32 cellular contexts compared by ENCODE assay signal in the genomic region with DNA sequence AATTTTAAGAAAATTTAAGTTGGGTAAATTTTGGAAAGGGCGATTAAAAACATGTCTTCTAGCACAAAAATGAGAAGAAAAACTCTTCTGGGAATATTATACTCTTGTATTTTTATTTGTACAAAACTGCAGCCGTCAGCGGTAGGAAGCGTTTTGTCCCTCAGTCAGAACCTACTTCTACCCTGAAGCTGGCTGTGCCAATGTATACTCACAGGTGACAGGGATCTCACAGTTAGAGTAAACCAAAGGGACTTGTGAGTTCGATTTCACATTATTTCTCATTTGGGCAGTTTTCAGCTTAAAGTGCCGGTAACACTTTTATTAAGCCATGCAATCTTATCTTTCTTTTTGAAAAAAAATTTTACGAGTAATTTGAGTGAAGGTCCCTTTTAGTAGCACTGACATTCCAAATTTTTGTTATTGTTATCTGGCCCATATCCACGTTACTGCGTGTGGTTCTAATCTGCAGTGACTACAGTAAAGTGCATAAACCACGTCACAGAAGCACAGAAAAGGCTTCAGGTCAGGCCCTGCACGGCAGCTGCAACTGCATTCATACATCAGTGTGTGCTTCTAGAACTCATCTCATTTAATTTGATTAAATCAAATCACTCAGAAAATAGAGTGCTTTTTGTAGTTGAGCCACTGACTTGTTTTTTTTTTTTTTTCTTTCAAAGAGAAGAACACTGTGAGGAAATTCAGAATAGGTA.
"Had no signal": no experiment of that assay in that cellular context is flagged by ENCODE, and none has a peak within 500 bp of the region (broad histone marks: within the 10 kb centered on the region; RNA-seq: fewer than 3 reads in every experiment).

No MANE protein-coding gene starts in this region.

- H3K9me3 Mint-ChIP-seq: activated CD4-positive, alpha-beta T cell treated with anti-CD3 and anti-CD28 coated beads, Interleukin-2, amount 10 ng/mL, durations not matched to agents 24 days and 14 days; activated CD8-positive, alpha-beta T cell treated with anti-CD3 and anti-CD28 coated beads for 36 hours; activated naive CD8-positive, alpha-beta T cell treated with anti-CD3 and anti-CD28 coated beads, Interleukin-2, amount 10 ng/mL, durations not matched to agents 7 days and 5 days; activated T-cell treated with anti-CD3 and anti-CD28 coated beads, Interleukin-2, amount 50 U/mL, for 24 hours had no signal

- H3K36me3 Mint-ChIP-seq: activated naive CD4-positive, alpha-beta T cell treated with anti-CD3 and anti-CD28 coated beads, Interleukin-2, amount 50 U/mL, for 24 hours; activated naive CD8-positive, alpha-beta T cell treated with anti-CD3 and anti-CD28 coated beads, Interleukin-2, amount 10 ng/mL, durations not matched to agents 7 days and 5 days had no signal

- H3K4me1 Mint-ChIP-seq: activated CD4-positive, alpha-beta T cell treated with anti-CD3 and anti-CD28 coated beads, Interleukin-2, amount 10 ng/mL, durations not matched to agents 24 days and 14 days; activated naive CD4-positive, alpha-beta T cell treated with anti-CD3 and anti-CD28 coated beads, Interleukin-2, amount 50 U/mL, for 24 hours; activated naive CD8-positive, alpha-beta T cell treated with anti-CD3 and anti-CD28 coated beads, Interleukin-2, amount 10 ng/mL, durations not matched to agents 7 days and 5 days had no signal

- ATAC-seq: activated CD8-positive, alpha-beta T cell treated with anti-CD3 and anti-CD28 coated beads for 36 hours; PC-3 had no signal

- H3K27me3 ChIP-seq: ascending aorta, breast epithelium, Peyer's patch had no signal

- H3K9me3 ChIP-seq: ascending aorta, breast epithelium, Peyer's patch had no signal

- DNase-seq: activated CD4-positive, alpha-beta T cell treated with anti-CD3 and anti-CD28 coated beads, Interleukin-2, amount 10 ng/mL, durations not matched to agents 24 days and 14 days; activated CD4-positive, alpha-beta T cell treated with anti-CD3 and anti-CD28 coated beads, Interleukin-2, amount 50 U/mL, for 4 hours; activated CD8-positive, alpha-beta T cell treated with anti-CD3 and anti-CD28 coated beads for 36 hours; activated gamma-delta T cell; activated naive CD4-positive, alpha-beta T cell treated with Interleukin-2 at 50 U/mL for 16 hours; activated naive CD8-positive, alpha-beta T cell treated with anti-CD3 and anti-CD28 coated beads, Interleukin-2, amount 10 ng/mL, durations not matched to agents 7 days and 5 days; activated T-cell treated with anti-CD3 and anti-CD28 coated beads, Interleukin-2, amount 50 U/mL, for 24 hours; amygdala; Kasumi-1; KG1; MM.1S; MV-4-11; NCI-H1092; NCI-H1436 treated with DMSO at 0.1 percent for 48 hours; NCI-H1694 treated with DMSO at 0.1 percent for 48 hours; NCI-H2029; NCI-H2107; NCI-H2171; NCI-H510A; NCI-H526; NCI-H748 treated with DMSO at 0.1 percent for 48 hours; NK-92 treated with Interleukin-12 subunit alpha and Interleukin-12 subunit beta, amount 100 ng/mL, for 24 hours; PC-3; Peyer's patch; RPMI8226; T1000; WERI-Rb-1 had no signal

- H3K27ac ChIP-seq: ascending aorta, breast epithelium, Peyer's patch, SK-N-MC, WERI-Rb-1 had no signal

- H3K4me3 ChIP-seq: ascending aorta, breast epithelium, Peyer's patch, SK-N-MC had no signal

- H3K36me3 ChIP-seq: ascending aorta, breast epithelium, Peyer's patch, WERI-Rb-1 had no signal

- H3K27ac Mint-ChIP-seq: activated CD4-positive, alpha-beta T cell treated with anti-CD3 and anti-CD28 coated beads, Interleukin-2, amount 10 ng/mL, durations not matched to agents 24 days and 14 days; activated CD8-positive, alpha-beta T cell treated with anti-CD3 and anti-CD28 coated beads for 36 hours; activated naive CD4-positive, alpha-beta T cell treated with anti-CD3 and anti-CD28 coated beads, Interleukin-2, amount 50 U/mL, for 24 hours; activated naive CD8-positive, alpha-beta T cell treated with anti-CD3 and anti-CD28 coated beads, Interleukin-2, amount 10 ng/mL, durations not matched to agents 7 days and 5 days; activated T-cell treated with anti-CD3 and anti-CD28 coated beads, Interleukin-2, amount 50 U/mL, for 24 hours; activated T-helper 2 cell treated with anti-CD3 and anti-CD28 coated beads, Interferon-gamma antibody, Interleukin-2, Interleukin-4, amounts not matched to agents 10 μg/mL and 5 μg/mL and 100 μg/mL, durations not matched to agents 14 hours and 24 hours and 36 hours had no signal

- H3K4me3 Mint-ChIP-seq: activated CD4-positive, alpha-beta T cell treated with anti-CD3 and anti-CD28 coated beads, Interleukin-2, amount 10 ng/mL, durations not matched to agents 24 days and 14 days; activated CD8-positive, alpha-beta T cell treated with anti-CD3 and anti-CD28 coated beads for 36 hours; activated naive CD4-positive, alpha-beta T cell treated with anti-CD3 and anti-CD28 coated beads, Interleukin-2, amount 50 U/mL, for 24 hours; activated naive CD8-positive, alpha-beta T cell treated with anti-CD3 and anti-CD28 coated beads, Interleukin-2, amount 10 ng/mL, durations not matched to agents 7 days and 5 days; activated T-cell treated with anti-CD3 and anti-CD28 coated beads, Interleukin-2, amount 50 U/mL, for 24 hours had no signal

- H3K4me1 ChIP-seq: ascending aorta, breast epithelium, Peyer's patch had no signal

- H3K27me3 Mint-ChIP-seq: activated CD4-positive, alpha-beta T cell treated with anti-CD3 and anti-CD28 coated beads, Interleukin-2, amount 10 ng/mL, durations not matched to agents 24 days and 14 days; activated CD8-positive, alpha-beta T cell treated with anti-CD3 and anti-CD28 coated beads for 36 hours; activated naive CD8-positive, alpha-beta T cell treated with anti-CD3 and anti-CD28 coated beads, Interleukin-2, amount 10 ng/mL, durations not matched to agents 7 days and 5 days; activated T-cell treated with anti-CD3 and anti-CD28 coated beads, Interleukin-2, amount 50 U/mL, for 24 hours had no signal
